8 cellular contexts compared by ENCODE assay signal in genomic region chr11:575324-575995, GRCh38. TPM values are rescaled to one million over a fixed set of nuclear protein-coding genes. Genes with fewer than 3 reads are reported as not detected.
DNase-seq lines count a peak whose midpoint lies in the region; ATAC-seq and TF ChIP-seq lines count a peak whose summit lies in the region.

No MANE protein-coding gene starts in this region.

- POLR2A ChIA-PET in A673 (lab: Charles Lee; ENCODE audit: low non-redundant PET) = interaction anchor here (0.6 kb wide), 1 partner anchor 155 kb away, joined by 3 read pairs; no protein-coding TSS in a partner anchor

- no peaks in the 10 kb centered on the region for H3K36me3 ChIP-seq in A673 (ENCODE audit: insufficient read depth, low read length, poor library complexity, severe bottlenecking)
- peaks cover 35% of the 10 kb centered on the region for H3K36me3 ChIP-seq in NT2/D1 (ENCODE audit: insufficient read depth, insufficient read length, low read length)
- no peaks in the 10 kb centered on the region for H3K36me3 ChIP-seq in aorta (ENCODE audit: control insufficient read depth in 1 of 2, insufficient read depth in 2 of 2, low read length in 1 of 2)

- H3K9ac ChIP-seq in NT2/D1 (ENCODE audit: insufficient read length, low read depth) = peak overlapping the region; percentile 87

- CTCF ChIA-PET in A673 (lab: Charles Lee) = interaction anchor here (0.6 kb wide), 1 partner anchor 237 kb away, joined by 6 read pairs; no protein-coding TSS in a partner anchor

- 0 to 1% methylated on average over 44 to 78 of the region's 78 CpGs for WGBS in aorta, 2 donors

- no peaks in the 10 kb centered on the region for H3K27me3 ChIP-seq in A673 (replicated peaks; ENCODE audit: insufficient read depth, low read depth, low read length, poor library complexity)
- peaks cover 20% of the 10 kb centered on the region for H3K27me3 ChIP-seq in NT2/D1 (ENCODE audit: insufficient read depth, insufficient read length)
- no peaks in the 10 kb centered on the region for H3K27me3 ChIP-seq in dorsolateral prefrontal cortex
- no peaks in the 10 kb centered on the region for H3K27me3 ChIP-seq in aorta (ENCODE audit: control insufficient read depth in 1 of 2, insufficient read depth in 2 of 2, low read length in 1 of 2)

- peaks cover 20% of the 10 kb centered on the region for H3K4me1 ChIP-seq in A673 (ENCODE audit: insufficient read depth, low read length, poor library complexity, severe bottlenecking)
- H3K4me1 ChIP-seq in NT2/D1 (ENCODE audit: insufficient read depth, insufficient read length) = peaks cover 37% of the 10 kb centered on the region
- no peaks in the 10 kb centered on the region for H3K4me1 ChIP-seq in aorta (ENCODE audit: control insufficient read depth in 1 of 2, insufficient read depth in 2 of 2, low read length in 2 of 2)

- no peak for TF ChIP-seq CTCF in A673 (conservative IDR thresholded peaks at IDR 0.05; ENCODE audit: low read depth, low read length)
- no peak for TF ChIP-seq CTCF in dorsolateral prefrontal cortex (IDR thresholded peaks at IDR 0.05 in 54 of 56, conservative IDR thresholded peaks at IDR 0.05 in 2 of 56; ENCODE audit: low read depth in 1 of 56, partially characterized antibody in 56 of 56)

- ATAC-seq in GM18505 (IDR thresholded peaks at IDR 0.05; ENCODE audit: unreplicated experiment) (peak; percentile 36), HG03280 (IDR thresholded peaks at IDR 0.05; ENCODE audit: unreplicated experiment) (peak; percentile 39), aorta (ENCODE audit: low FRiP score) (peak; percentile 36)

- no TSS peak for BruUV-seq in A673 (replicated peaks; lab: Mats Ljungman, UMichigan)

- intact Hi-C loops in A673 (cut with micrococcal nuclease; ENCODE audit: unreplicated experiment) = no loop called here
- intact Hi-C loops in dorsolateral prefrontal cortex (cut with DNase I) = loop anchor here in 1 of 2 donors (10.0 kb wide), 1 partner anchor 119 kb away; the partner anchor contains the start of genes DEAF1 and TMEM80
- intact Hi-C loops in aorta (cut with DNase I) = loop anchor here in 1 of 2 donors (5.0 kb wide), 1 partner anchor 37 kb away; no protein-coding TSS in a partner anchor

- H3K9me3 ChIP-seq in A673 (ENCODE audit: low read depth, low read length, poor library complexity, severe bottlenecking) = no peaks in the 10 kb centered on the region
- no peaks in the 10 kb centered on the region for H3K9me3 ChIP-seq in NT2/D1 (ENCODE audit: insufficient read depth, low read length)
- no peaks in the 10 kb centered on the region for H3K9me3 ChIP-seq in aorta (ENCODE audit: control insufficient read depth, low read length)

- peak overlapping the region; percentile 57 for H3K27ac ChIP-seq in A673 (ENCODE audit: low read depth, low read length, poor library complexity, severe bottlenecking)
- peak overlapping the region in 50 of 59 donors; percentile 6 to 89 (median 72) for H3K27ac ChIP-seq in dorsolateral prefrontal cortex
- H3K27ac ChIP-seq in aorta (ENCODE audit: low read depth in 1 of 2, low read length in 2 of 2) = no peak overlapping the region

- DNase-seq in A673 (ENCODE audit: low spot score) (peak; percentile 63), NT2/D1 (ENCODE audit: low read depth, low spot score) (no peak), dorsolateral prefrontal cortex (peak in 3 of 10 donors; percentile 39 to 50 (median 43)), middle frontal gyrus (ENCODE audit: extremely low spot score, low spot score) (peak; percentile 16), aorta (no peak), GDM1 (lab: John Stamatoyannopoulos, UW) (no peak)

- TF ChIP-seq POLR2A in GM18505 (IDR thresholded peaks at IDR 0.05; ENCODE audit: borderline replicate concordance, extremely low read depth, insufficient read depth, insufficient read length) = no peak

- H3K4me3 ChIP-seq in A673 (ENCODE audit: low read depth, low read length, poor library complexity, severe bottlenecking) (peak overlapping the region; percentile 70), NT2/D1 (ENCODE audit: insufficient read length, low read depth) (peak overlapping the region; percentile 78), dorsolateral prefrontal cortex (peak overlapping the region; percentile 65 to 96 (median 83)), aorta (ENCODE audit: low read length in 2 of 2) (peak overlapping the region; percentile 24 to 52)

RNA-seq across cellular contexts. Expression of gene PHRF1, which starts 0.8 kb away (rescaled TPM):
- total RNA-seq in A673 (2021) (40.2 and 43.0 TPM in 2 replicates), dorsolateral prefrontal cortex (10 to 100 TPM; 24.7 to 43.4 (median 32.3) TPM), aorta (10 to 100 TPM; 26.6 to 32.4 TPM)
- 10 to 100 TPM in 1 of 2 donors, 1 to 10 TPM in 1; 7.6 to 18.1 TPM for polyA plus RNA-seq in aorta

RNA-seq across cellular contexts. Expression of gene RASSF7, which starts 14.7 kb away (rescaled TPM):
- 4.6 and 6.2 TPM in 2 replicates for total RNA-seq in A673 (2021)
- 10 to 100 TPM in 34 of 120 experiments, 1 to 10 TPM in 86; 4.1 to 15.0 (median 8.8) TPM for total RNA-seq in dorsolateral prefrontal cortex
- 1 to 10 TPM; 5.6 to 8.5 TPM for total RNA-seq in aorta
- polyA plus RNA-seq in aorta = 1 to 10 TPM; 8.4 to 9.9 TPM

RNA-seq across cellular contexts. Expression of gene LMNTD2, which starts 14.9 kb away (rescaled TPM):
- total RNA-seq in A673 (2021) = 1.1 and 1.7 TPM in 2 replicates
- total RNA-seq in dorsolateral prefrontal cortex = 1 to 10 TPM in 17 of 120 experiments, under 1 TPM in 67, not detected in 36; 0.20 to 2.8 (median 0.70) TPM
- total RNA-seq in aorta = 1 to 10 TPM; 1.4 to 1.9 TPM
- polyA plus RNA-seq in aorta = 1 to 10 TPM; 1.7 to 1.9 TPM

RNA-seq across cellular contexts. Expression of gene LRRC56, which starts 38.1 kb away (rescaled TPM):
- 2.1 and 2.5 TPM in 2 replicates for total RNA-seq in A673 (2021)
- total RNA-seq in dorsolateral prefrontal cortex = 1 to 10 TPM; 1.5 to 6.7 (median 3.8) TPM
- total RNA-seq in aorta = 1 to 10 TPM; 1.0 to 1.3 TPM
- 1 to 10 TPM in 1 of 2 donors, under 1 TPM in 1; 0.25 to 1.5 TPM for polyA plus RNA-seq in aorta

RNA-seq across cellular contexts. Expression of gene HRAS, which starts 40.1 kb away (rescaled TPM):
- total RNA-seq in A673 (2021) = 82.8 and 90.2 TPM in 2 replicates
- total RNA-seq in dorsolateral prefrontal cortex = 100 to 1,000 TPM in 19 of 120 experiments, 10 to 100 TPM in 101; 50.7 to 122 (median 86.8) TPM
- total RNA-seq in aorta = 10 to 100 TPM; 35.9 to 44.9 TPM
- 100 to 1,000 TPM in 1 of 2 donors, 10 to 100 TPM in 1; 75.9 to 142 TPM for polyA plus RNA-seq in aorta

Comparison
In these comparisons a context has a peak if more than half of its experiments do, and no peak if none do; other contexts are left out.
1. DNase-seq: peak in A673 (single experiment) and middle frontal gyrus (single experiment); none in NT2/D1 (single experiment), aorta (0 of 2) and GDM1 (single experiment).
2. H3K27ac ChIP-seq: peak in A673 (single experiment) and dorsolateral prefrontal cortex (50 of 59); none in aorta (0 of 2).
3. Peak in every context shown above with its lines, with median percentiles within 50 percentile points of each other: H3K4me3 ChIP-seq and ATAC-seq.